In the genomic region with DNA sequence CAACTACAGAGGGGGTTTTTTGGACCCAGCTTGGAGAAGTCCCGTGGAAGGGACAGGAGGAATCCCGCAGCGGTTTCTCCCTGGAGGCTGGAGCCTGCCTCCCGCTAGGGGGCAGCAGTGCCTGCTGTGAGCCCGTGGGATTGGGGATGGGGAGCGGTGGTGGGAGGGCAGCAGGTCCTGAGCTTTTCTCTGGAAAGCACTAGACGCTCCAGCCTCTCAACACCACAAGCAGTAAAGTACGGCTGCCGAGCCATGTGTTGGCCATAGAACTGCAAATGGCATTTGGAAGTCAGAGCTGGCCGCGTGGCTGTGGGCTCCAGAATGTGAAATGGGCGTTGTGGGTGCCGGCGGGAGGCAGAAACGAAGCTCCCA, we compare ENCODE assay signal across 8 cellular contexts. TPM values are rescaled to one million over a fixed set of nuclear protein-coding genes. Genes with fewer than 3 reads are reported as not detected.
DNase-seq lines count a peak whose midpoint lies in the region; ATAC-seq and FAIRE-seq lines count a peak whose summit lies in the region.

No MANE protein-coding gene starts in this region.

- no peaks in the 10 kb centered on the region for H3K79me1 ChIP-seq in trophoblast cell (ENCODE audit: low read length)

- no peaks in the 10 kb centered on the region for H3K79me2 ChIP-seq in trophoblast cell (ENCODE audit: control insufficient read depth, insufficient read depth, low read length, poor library complexity)

- no peak overlapping the region for H2BK5ac ChIP-seq in trophoblast cell (ENCODE audit: low read depth, low read length, poor library complexity)

- no peak for ATAC-seq in HG03442 (IDR thresholded peaks at IDR 0.05; ENCODE audit: unreplicated experiment)
- ATAC-seq in HG03432 (IDR thresholded peaks at IDR 0.05; ENCODE audit: unreplicated experiment) = no peak

- peaks cover 1% of the 10 kb centered on the region for H3K9me3 ChIP-seq in trophoblast cell (ENCODE audit: insufficient read depth, low read depth, low read length)

- no peak for FAIRE-seq in GM19239 (lab: Jason Lieb, UNC)

- H3K14ac ChIP-seq in trophoblast cell (ENCODE audit: low read length) = no peak overlapping the region

- no CpG with 5 or more reads among the region's 15 CpGs for WGBS in trophoblast cell (ENCODE audit: extremely low coverage, insufficient coverage, insufficient read length)

- DNase-seq in AG20443 (ENCODE audit: low spot score) (peak; percentile 87), GM19239 (ENCODE audit: insufficient read length, low spot score) (peak; percentile 39), SKM-1 treated with dmso at 0.1 percent for 144 hours (lab: John Stamatoyannopoulos, UW; ENCODE audit: unreplicated experiment) (peak; percentile 29), fibroblast of the conjunctiva (ENCODE audit: low read depth) (peak; percentile 4), trophoblast cell (peak; percentile 42 to 73), cerebellum (ENCODE audit: low spot score) (no peak)

- H3K4me1 ChIP-seq in trophoblast cell (ENCODE audit: control insufficient read depth in 1 of 2, insufficient read depth in 2 of 2, low read length in 2 of 2) = no peaks in the 10 kb centered on the region

- no peak overlapping the region for H2BK120ac ChIP-seq in trophoblast cell (ENCODE audit: insufficient read depth, low read length, poor library complexity)

- H3K27me3 ChIP-seq in trophoblast cell (ENCODE audit: insufficient read depth, low read length) = no peaks in the 10 kb centered on the region

- H2AK5ac ChIP-seq in trophoblast cell (ENCODE audit: low read length) = no peak overlapping the region

- H3K4ac ChIP-seq in trophoblast cell (ENCODE audit: low read depth, low read length) = no peak overlapping the region

- H4K8ac ChIP-seq in trophoblast cell (ENCODE audit: low read depth, low read length) = no peak overlapping the region

- H3K9ac ChIP-seq in trophoblast cell (ENCODE audit: low read length) = no peak overlapping the region

- H3K27ac ChIP-seq in trophoblast cell (ENCODE audit: low read depth, low read length) = no peak overlapping the region

- no peak overlapping the region for H3K4me2 ChIP-seq in trophoblast cell (ENCODE audit: low read length)

- H3K23ac ChIP-seq in trophoblast cell (ENCODE audit: low read length) = no peak overlapping the region

- H3K4me3 ChIP-seq in trophoblast cell (ENCODE audit: low read depth, low read length) = no peak overlapping the region

- no peak overlapping the region for H4K12ac ChIP-seq in trophoblast cell (ENCODE audit: low read depth, low read length)

- no peak overlapping the region for H2AFZ ChIP-seq in trophoblast cell (ENCODE audit: insufficient read depth, low read length, poor library complexity)

- H2BK12ac ChIP-seq in trophoblast cell (ENCODE audit: low read length) = no peak overlapping the region

- H4K91ac ChIP-seq in trophoblast cell (ENCODE audit: low read depth, low read length) = no peak overlapping the region

- H3K36me3 ChIP-seq in trophoblast cell (ENCODE audit: control insufficient read depth in 1 of 2, insufficient read depth in 2 of 2, low read length in 2 of 2) = no peaks in the 10 kb centered on the region

- no peak overlapping the region for H3K18ac ChIP-seq in trophoblast cell (ENCODE audit: low read length)

RNA-seq across cellular contexts. Expression of a gene that starts 47.8 kb away (rescaled TPM):
- 17.5 and 17.8 TPM in 2 replicates for polyA plus RNA-seq in trophoblast cell (2013)
- total RNA-seq in cerebellum = 3.9 TPM
